4 cellular contexts compared by ENCODE assay signal in the genomic region with DNA sequence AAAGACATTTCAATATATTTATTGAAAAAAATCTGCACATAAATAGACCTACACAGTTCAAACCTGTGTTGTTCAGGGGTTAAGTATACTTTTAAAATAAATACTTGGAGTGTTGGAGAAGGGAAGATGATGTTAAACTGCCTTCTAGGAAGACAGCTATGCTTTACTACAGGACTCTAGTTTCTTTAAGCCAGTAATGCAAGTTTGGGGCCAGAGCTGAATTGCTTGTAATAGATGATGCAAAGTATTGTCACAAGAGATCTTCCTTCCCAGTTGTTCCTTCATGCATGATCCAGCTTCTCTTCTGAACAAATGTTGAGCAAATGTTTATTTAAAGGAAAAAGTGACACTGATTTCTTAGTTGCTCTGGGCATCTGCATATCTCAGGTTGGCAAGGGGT.
"Had no signal": no experiment of that assay in that cellular context is flagged by ENCODE, and none has a peak within 500 bp of the region (broad histone marks: within the 10 kb centered on the region; RNA-seq: fewer than 3 reads in every experiment).

No MANE protein-coding gene starts in this region.

- H3K27ac ChIP-seq: HL-60, KMS-11 had no signal

- ATAC-seq: HepG2, K562 had no signal

- H3K4me3 ChIP-seq: K562 had no signal
